Comparison of ENCODE assay signal across 1 cellular context in the genomic region with DNA sequence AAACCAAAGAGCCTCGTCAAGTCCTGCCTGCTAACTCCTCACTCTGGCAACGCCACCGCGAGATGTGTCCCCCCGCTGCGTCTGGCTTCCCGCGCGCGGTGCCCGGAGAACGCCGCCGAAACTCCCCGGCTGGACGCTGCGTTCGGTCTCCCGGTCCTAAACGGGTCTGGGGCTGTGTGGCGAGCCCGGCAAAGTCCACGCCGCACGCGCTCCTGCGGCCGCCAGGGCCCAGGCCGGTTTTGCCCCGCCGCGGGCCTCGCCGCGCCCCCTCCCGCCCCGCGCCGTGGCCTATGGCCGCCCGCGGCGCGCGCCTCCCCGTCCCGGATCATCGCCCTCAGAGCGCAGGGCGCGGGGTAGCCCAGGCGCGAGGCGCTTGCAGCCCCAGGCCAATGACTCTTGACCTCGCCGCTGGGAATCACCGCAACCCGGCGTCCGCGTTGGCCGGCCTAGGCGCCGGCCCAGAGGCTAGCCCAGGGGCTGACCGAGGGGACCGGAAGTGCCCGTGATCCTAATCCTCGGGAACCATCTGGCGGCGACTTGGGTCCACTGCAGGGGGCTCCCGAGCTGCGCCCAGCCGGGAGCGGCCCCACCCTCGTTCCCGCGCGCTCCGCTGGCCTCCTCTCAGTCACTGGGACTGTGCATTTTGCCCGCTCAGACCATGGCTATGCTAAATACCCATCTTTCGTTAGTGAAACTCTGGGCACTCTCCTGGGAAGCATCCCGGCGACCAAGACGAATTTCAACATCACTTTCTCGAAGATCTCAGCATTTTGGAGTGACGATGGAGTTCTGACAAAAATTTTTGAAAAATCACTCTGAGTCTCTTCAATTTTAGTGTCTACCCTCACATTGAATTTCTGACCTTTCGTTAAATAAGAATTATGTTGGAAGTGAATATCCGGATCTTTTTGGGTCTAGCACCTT.
TF ChIP-seq lines count a peak whose summit lies in the region.

A gene (minus strand): TSS at position 214 of the 924 bp plus-strand sequence. CDS start 266 bp downstream, outside the sequence.

TF ChIP-seq in HepG2, 621 proteins besides CTCF, POLR2A, EP300 and RAD21 (continued from another document and continues in another):
- no peak for TF ChIP-seq GZF1 (CRISPR knock-in tag; IDR thresholded peaks at IDR 0.05)
- peak; percentile 37; the same call in 1 of the 2 replicates for TF ChIP-seq TAF1 (CRISPR knock-in tag; IDR thresholded peaks at IDR 0.05)
- TF ChIP-seq, protein P1, sequence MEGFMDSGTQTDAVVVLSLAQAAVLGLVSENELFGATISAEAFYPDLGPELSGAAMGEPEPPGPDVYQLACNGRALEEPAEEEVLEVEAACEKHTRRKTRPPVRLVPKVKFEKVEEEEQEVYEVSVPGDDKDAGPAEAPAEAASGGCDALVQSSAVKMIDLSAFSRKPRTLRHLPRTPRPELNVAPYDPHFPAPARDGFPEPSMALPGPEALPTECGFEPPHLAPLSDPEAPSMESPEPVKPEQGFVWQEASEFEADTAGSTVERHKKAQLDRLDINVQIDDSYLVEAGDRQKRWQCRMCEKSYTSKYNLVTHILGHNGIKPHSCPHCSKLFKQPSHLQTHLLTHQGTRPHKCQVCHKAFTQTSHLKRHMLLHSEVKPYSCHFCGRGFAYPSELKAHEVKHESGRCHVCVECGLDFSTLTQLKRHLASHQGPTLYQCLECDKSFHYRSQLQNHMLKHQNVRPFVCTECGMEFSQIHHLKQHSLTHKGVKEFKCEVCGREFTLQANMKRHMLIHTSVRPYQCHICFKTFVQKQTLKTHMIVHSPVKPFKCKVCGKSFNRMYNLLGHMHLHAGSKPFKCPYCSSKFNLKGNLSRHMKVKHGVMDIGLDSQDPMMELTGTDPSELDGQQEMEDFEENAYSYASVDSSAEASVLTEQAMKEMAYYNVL (CRISPR knock-in tag; IDR thresholded peaks at IDR 0.05; ENCODE audit: borderline replicate concordance): peak; percentile 41; the same call in 1 of the 2 replicates
- TF ChIP-seq ZMYM2 (CRISPR knock-in tag; IDR thresholded peaks at IDR 0.05): peak; percentile 37; the same call in 1 of the 2 replicates
- no peak for TF ChIP-seq ZNF703 (CRISPR knock-in tag; IDR thresholded peaks at IDR 0.05; ENCODE audit: borderline replicate concordance)
- TF ChIP-seq KAT8 (CRISPR knock-in tag; IDR thresholded peaks at IDR 0.05): peak; percentile 71; the same call in 1 of the 2 replicates
- TF ChIP-seq BRD4 (CRISPR knock-in tag; IDR thresholded peaks at IDR 0.05): peak; percentile 49
- no peak for TF ChIP-seq FOXK2 (IDR thresholded peaks at IDR 0.05)
- TF ChIP-seq MAZ (IDR thresholded peaks at IDR 0.05; ENCODE audit: borderline replicate concordance, low read depth, low read length): peak; percentile 86
- 0 out of 2 replicates have a peak, but pooled peaks have one; percentile 50 for TF ChIP-seq MAZ (CRISPR knock-in tag; IDR thresholded peaks at IDR 0.05; ENCODE audit: low read depth)
- TF ChIP-seq FOXA3 (CRISPR knock-in tag; IDR thresholded peaks at IDR 0.05): peak; percentile 47
- TF ChIP-seq ZNF333 (CRISPR knock-in tag; IDR thresholded peaks at IDR 0.05; ENCODE audit: borderline replicate concordance): no peak
- TF ChIP-seq, protein P2, sequence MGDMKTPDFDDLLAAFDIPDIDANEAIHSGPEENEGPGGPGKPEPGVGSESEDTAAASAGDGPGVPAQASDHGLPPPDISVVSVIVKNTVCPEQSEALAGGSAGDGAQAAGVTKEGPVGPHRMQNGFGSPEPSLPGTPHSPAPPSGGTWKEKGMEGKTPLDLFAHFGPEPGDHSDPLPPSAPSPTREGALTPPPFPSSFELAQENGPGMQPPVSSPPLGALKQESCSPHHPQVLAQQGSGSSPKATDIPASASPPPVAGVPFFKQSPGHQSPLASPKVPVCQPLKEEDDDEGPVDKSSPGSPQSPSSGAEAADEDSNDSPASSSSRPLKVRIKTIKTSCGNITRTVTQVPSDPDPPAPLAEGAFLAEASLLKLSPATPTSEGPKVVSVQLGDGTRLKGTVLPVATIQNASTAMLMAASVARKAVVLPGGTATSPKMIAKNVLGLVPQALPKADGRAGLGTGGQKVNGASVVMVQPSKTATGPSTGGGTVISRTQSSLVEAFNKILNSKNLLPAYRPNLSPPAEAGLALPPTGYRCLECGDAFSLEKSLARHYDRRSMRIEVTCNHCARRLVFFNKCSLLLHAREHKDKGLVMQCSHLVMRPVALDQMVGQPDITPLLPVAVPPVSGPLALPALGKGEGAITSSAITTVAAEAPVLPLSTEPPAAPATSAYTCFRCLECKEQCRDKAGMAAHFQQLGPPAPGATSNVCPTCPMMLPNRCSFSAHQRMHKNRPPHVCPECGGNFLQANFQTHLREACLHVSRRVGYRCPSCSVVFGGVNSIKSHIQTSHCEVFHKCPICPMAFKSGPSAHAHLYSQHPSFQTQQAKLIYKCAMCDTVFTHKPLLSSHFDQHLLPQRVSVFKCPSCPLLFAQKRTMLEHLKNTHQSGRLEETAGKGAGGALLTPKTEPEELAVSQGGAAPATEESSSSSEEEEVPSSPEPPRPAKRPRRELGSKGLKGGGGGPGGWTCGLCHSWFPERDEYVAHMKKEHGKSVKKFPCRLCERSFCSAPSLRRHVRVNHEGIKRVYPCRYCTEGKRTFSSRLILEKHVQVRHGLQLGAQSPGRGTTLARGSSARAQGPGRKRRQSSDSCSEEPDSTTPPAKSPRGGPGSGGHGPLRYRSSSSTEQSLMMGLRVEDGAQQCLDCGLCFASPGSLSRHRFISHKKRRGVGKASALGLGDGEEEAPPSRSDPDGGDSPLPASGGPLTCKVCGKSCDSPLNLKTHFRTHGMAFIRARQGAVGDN (CRISPR knock-in tag; IDR thresholded peaks at IDR 0.05): peak; percentile 87
- TF ChIP-seq RARG (CRISPR knock-in tag; IDR thresholded peaks at IDR 0.05; ENCODE audit: low read depth): no peak
- TF ChIP-seq, protein P3, sequence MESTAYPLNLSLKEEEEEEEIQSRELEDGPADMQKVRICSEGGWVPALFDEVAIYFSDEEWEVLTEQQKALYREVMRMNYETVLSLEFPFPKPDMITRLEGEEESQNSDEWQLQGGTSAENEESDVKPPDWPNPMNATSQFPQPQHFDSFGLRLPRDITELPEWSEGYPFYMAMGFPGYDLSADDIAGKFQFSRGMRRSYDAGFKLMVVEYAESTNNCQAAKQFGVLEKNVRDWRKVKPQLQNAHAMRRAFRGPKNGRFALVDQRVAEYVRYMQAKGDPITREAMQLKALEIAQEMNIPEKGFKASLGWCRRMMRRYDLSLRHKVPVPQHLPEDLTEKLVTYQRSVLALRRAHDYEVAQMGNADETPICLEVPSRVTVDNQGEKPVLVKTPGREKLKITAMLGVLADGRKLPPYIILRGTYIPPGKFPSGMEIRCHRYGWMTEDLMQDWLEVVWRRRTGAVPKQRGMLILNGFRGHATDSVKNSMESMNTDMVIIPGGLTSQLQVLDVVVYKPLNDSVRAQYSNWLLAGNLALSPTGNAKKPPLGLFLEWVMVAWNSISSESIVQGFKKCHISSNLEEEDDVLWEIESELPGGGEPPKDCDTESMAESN (CRISPR knock-in tag; conservative IDR thresholded peaks at IDR 0.05): peak; percentile 87; the same call in 1 of the 2 replicates
- TF ChIP-seq MEIS1 (CRISPR knock-in tag; IDR thresholded peaks at IDR 0.05; ENCODE audit: borderline replicate concordance): peak; percentile 43; the same call in 1 of the 2 replicates
- peak; percentile 21; the same call in 1 of the 2 replicates for TF ChIP-seq ZNF724P (CRISPR knock-in tag; IDR thresholded peaks at IDR 0.05; ENCODE audit: borderline replicate concordance)
- TF ChIP-seq ZNF138 (CRISPR knock-in tag; IDR thresholded peaks at IDR 0.05; ENCODE audit: low read depth): 0 out of 2 replicates have a peak, but pooled peaks have one; percentile 54
- TF ChIP-seq, protein P4, sequence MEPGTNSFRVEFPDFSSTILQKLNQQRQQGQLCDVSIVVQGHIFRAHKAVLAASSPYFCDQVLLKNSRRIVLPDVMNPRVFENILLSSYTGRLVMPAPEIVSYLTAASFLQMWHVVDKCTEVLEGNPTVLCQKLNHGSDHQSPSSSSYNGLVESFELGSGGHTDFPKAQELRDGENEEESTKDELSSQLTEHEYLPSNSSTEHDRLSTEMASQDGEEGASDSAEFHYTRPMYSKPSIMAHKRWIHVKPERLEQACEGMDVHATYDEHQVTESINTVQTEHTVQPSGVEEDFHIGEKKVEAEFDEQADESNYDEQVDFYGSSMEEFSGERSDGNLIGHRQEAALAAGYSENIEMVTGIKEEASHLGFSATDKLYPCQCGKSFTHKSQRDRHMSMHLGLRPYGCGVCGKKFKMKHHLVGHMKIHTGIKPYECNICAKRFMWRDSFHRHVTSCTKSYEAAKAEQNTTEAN (CRISPR knock-in tag; conservative IDR thresholded peaks at IDR 0.05): peak; percentile 9; the same call in 1 of the 2 replicates
- TF ChIP-seq, protein P5, sequence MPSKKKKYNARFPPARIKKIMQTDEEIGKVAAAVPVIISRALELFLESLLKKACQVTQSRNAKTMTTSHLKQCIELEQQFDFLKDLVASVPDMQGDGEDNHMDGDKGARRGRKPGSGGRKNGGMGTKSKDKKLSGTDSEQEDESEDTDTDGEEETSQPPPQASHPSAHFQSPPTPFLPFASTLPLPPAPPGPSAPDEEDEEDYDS (CRISPR knock-in tag; IDR thresholded peaks at IDR 0.05): no peak
- no peak for TF ChIP-seq ZMAT3 (CRISPR knock-in tag; conservative IDR thresholded peaks at IDR 0.05)
- TF ChIP-seq, protein P6, sequence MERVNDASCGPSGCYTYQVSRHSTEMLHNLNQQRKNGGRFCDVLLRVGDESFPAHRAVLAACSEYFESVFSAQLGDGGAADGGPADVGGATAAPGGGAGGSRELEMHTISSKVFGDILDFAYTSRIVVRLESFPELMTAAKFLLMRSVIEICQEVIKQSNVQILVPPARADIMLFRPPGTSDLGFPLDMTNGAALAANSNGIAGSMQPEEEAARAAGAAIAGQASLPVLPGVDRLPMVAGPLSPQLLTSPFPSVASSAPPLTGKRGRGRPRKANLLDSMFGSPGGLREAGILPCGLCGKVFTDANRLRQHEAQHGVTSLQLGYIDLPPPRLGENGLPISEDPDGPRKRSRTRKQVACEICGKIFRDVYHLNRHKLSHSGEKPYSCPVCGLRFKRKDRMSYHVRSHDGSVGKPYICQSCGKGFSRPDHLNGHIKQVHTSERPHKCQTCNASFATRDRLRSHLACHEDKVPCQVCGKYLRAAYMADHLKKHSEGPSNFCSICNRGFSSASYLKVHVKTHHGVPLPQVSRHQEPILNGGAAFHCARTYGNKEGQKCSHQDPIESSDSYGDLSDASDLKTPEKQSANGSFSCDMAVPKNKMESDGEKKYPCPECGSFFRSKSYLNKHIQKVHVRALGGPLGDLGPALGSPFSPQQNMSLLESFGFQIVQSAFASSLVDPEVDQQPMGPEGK (CRISPR knock-in tag; IDR thresholded peaks at IDR 0.05): peak; percentile 96
- TF ChIP-seq ZSCAN30 (CRISPR knock-in tag; IDR thresholded peaks at IDR 0.05): no peak
- no peak for TF ChIP-seq ATF1 (CRISPR knock-in tag; IDR thresholded peaks at IDR 0.05)
- peak; percentile 41; the same call in 1 of the 2 replicates for TF ChIP-seq ZNF350 (CRISPR knock-in tag; IDR thresholded peaks at IDR 0.05; ENCODE audit: borderline replicate concordance, low read depth)
- TF ChIP-seq TGIF2 (CRISPR knock-in tag; IDR thresholded peaks at IDR 0.05): 0 out of 2 replicates have a peak, but pooled peaks have one; percentile 42
- TF ChIP-seq MYC (CRISPR knock-in tag; IDR thresholded peaks at IDR 0.05; ENCODE audit: borderline replicate concordance): peak; percentile 70
- TF ChIP-seq HDAC1 (CRISPR knock-in tag; IDR thresholded peaks at IDR 0.05): 0 out of 2 replicates have a peak, but pooled peaks have one; percentile 20
- peak; percentile 57; the same call in 1 of the 2 replicates for TF ChIP-seq MAF1 (CRISPR knock-in tag; IDR thresholded peaks at IDR 0.05; ENCODE audit: borderline replicate concordance)
- TF ChIP-seq ISL2 (CRISPR knock-in tag; IDR thresholded peaks at IDR 0.05): peak; percentile 64
- TF ChIP-seq ZNF83 (CRISPR knock-in tag; IDR thresholded peaks at IDR 0.05; ENCODE audit: borderline replicate concordance): 0 out of 2 replicates have a peak, but pooled peaks have one; percentile 31
- no peak for TF ChIP-seq RBM39 (IDR thresholded peaks at IDR 0.05; ENCODE audit: low read depth, low read length, poor library complexity, severe bottlenecking)
- TF ChIP-seq, protein P7, sequence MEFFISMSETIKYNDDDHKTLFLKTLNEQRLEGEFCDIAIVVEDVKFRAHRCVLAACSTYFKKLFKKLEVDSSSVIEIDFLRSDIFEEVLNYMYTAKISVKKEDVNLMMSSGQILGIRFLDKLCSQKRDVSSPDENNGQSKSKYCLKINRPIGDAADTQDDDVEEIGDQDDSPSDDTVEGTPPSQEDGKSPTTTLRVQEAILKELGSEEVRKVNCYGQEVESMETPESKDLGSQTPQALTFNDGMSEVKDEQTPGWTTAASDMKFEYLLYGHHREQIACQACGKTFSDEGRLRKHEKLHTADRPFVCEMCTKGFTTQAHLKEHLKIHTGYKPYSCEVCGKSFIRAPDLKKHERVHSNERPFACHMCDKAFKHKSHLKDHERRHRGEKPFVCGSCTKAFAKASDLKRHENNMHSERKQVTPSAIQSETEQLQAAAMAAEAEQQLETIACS (CRISPR knock-in tag; IDR thresholded peaks at IDR 0.05): peak; percentile 37
- no peak for TF ChIP-seq ZNF775 (CRISPR knock-in tag; IDR thresholded peaks at IDR 0.05; ENCODE audit: borderline replicate concordance)
- peak; percentile 12; the same call in 1 of the 2 replicates for TF ChIP-seq RARA (CRISPR knock-in tag; IDR thresholded peaks at IDR 0.05)
- TF ChIP-seq, protein P8, sequence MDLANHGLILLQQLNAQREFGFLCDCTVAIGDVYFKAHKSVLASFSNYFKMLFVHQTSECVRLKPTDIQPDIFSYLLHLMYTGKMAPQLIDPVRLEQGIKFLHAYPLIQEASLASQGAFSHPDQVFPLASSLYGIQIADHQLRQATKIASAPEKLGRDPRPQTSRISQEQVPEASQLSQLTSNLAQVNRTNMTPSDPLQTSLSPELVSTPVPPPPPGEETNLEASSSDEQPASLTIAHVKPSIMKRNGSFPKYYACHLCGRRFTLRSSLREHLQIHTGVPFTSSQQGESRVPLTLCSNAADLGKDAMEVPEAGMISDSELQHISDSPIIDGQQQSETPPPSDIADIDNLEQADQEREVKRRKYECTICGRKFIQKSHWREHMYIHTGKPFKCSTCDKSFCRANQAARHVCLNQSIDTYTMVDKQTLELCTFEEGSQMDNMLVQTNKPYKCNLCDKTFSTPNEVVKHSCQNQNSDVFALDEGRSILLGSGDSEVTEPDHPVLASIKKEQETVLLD (CRISPR knock-in tag; IDR thresholded peaks at IDR 0.05; ENCODE audit: low read depth): peak; percentile 54; the same call in 1 of the 2 replicates
- no peak for TF ChIP-seq ATM (IDR thresholded peaks at IDR 0.05; ENCODE audit: borderline replicate concordance)
- peak; percentile 69 for TF ChIP-seq YY1 (IDR thresholded peaks at IDR 0.05; ENCODE audit: insufficient read depth, insufficient replicate concordance, low read depth, low read length)
- TF ChIP-seq KLF16 (CRISPR knock-in tag; IDR thresholded peaks at IDR 0.05): peak in 1 of 2 experiments; percentile 38; a peak in 1 of 4 replicates
- peak; percentile 87 for TF ChIP-seq ZFX (CRISPR knock-in tag; IDR thresholded peaks at IDR 0.05; ENCODE audit: low read depth)
- TF ChIP-seq RNF2 (conservative IDR thresholded peaks at IDR 0.05; ENCODE audit: low read depth): peak; percentile 88
- TF ChIP-seq, protein P9, sequence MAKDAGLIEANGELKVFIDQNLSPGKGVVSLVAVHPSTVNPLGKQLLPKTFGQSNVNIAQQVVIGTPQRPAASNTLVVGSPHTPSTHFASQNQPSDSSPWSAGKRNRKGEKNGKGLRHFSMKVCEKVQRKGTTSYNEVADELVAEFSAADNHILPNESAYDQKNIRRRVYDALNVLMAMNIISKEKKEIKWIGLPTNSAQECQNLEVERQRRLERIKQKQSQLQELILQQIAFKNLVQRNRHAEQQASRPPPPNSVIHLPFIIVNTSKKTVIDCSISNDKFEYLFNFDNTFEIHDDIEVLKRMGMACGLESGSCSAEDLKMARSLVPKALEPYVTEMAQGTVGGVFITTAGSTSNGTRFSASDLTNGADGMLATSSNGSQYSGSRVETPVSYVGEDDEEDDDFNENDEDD (CRISPR knock-in tag; IDR thresholded peaks at IDR 0.05; ENCODE audit: borderline replicate concordance): peak; percentile 67; the same call in 1 of the 2 replicates
